In the genomic region with DNA sequence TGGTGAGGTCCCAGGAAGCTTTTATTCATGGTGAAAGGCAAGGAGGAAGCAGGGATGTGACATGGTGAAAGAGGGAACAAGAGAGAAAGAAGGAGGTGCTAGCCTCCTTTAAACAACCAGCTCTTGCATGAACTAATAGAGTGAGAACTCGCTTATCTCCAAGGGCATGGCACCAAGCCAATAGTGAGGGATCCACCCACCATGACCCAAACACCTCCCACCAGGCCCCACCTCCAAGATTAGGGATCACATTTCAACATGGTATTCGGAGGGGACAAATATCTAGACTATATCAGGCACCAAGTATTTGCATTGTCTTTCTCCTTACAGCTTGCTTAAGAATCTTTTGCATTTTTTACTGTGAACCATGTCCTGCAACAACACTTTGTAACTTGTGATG, we compare ENCODE assay signal across 1 cellular context.
A peak's percentile ranks its signal among the peaks of the same experiment; 100 is the strongest.
TF ChIP-seq lines count a peak whose summit lies in the region.

No MANE protein-coding gene starts in this region.

TF ChIP-seq in HEK293, 187 proteins besides CTCF, POLR2A, EP300 and RAD21 (continued from another document and continues in another):
- TF ChIP-seq, protein P1, sequence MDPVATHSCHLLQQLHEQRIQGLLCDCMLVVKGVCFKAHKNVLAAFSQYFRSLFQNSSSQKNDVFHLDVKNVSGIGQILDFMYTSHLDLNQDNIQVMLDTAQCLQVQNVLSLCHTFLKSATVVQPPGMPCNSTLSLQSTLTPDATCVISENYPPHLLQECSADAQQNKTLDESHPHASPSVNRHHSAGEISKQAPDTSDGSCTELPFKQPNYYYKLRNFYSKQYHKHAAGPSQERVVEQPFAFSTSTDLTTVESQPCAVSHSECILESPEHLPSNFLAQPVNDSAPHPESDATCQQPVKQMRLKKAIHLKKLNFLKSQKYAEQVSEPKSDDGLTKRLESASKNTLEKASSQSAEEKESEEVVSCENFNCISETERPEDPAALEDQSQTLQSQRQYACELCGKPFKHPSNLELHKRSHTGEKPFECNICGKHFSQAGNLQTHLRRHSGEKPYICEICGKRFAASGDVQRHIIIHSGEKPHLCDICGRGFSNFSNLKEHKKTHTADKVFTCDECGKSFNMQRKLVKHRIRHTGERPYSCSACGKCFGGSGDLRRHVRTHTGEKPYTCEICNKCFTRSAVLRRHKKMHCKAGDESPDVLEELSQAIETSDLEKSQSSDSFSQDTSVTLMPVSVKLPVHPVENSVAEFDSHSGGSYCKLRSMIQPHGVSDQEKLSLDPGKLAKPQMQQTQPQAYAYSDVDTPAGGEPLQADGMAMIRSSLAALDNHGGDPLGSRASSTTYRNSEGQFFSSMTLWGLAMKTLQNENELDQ (tag by site-specific recombination; IDR thresholded peaks at IDR 0.05; ENCODE audit: low read depth) = no peak
- no peak for TF ChIP-seq ZNF391 (tag by site-specific recombination; IDR thresholded peaks at IDR 0.05; ENCODE audit: borderline replicate concordance, low read depth)
- TF ChIP-seq, protein P2, sequence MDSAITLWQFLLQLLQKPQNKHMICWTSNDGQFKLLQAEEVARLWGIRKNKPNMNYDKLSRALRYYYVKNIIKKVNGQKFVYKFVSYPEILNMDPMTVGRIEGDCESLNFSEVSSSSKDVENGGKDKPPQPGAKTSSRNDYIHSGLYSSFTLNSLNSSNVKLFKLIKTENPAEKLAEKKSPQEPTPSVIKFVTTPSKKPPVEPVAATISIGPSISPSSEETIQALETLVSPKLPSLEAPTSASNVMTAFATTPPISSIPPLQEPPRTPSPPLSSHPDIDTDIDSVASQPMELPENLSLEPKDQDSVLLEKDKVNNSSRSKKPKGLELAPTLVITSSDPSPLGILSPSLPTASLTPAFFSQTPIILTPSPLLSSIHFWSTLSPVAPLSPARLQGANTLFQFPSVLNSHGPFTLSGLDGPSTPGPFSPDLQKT (IDR thresholded peaks at IDR 0.05; ENCODE audit: borderline replicate concordance, low read depth, low read length) = no peak
- TF ChIP-seq, protein P3, sequence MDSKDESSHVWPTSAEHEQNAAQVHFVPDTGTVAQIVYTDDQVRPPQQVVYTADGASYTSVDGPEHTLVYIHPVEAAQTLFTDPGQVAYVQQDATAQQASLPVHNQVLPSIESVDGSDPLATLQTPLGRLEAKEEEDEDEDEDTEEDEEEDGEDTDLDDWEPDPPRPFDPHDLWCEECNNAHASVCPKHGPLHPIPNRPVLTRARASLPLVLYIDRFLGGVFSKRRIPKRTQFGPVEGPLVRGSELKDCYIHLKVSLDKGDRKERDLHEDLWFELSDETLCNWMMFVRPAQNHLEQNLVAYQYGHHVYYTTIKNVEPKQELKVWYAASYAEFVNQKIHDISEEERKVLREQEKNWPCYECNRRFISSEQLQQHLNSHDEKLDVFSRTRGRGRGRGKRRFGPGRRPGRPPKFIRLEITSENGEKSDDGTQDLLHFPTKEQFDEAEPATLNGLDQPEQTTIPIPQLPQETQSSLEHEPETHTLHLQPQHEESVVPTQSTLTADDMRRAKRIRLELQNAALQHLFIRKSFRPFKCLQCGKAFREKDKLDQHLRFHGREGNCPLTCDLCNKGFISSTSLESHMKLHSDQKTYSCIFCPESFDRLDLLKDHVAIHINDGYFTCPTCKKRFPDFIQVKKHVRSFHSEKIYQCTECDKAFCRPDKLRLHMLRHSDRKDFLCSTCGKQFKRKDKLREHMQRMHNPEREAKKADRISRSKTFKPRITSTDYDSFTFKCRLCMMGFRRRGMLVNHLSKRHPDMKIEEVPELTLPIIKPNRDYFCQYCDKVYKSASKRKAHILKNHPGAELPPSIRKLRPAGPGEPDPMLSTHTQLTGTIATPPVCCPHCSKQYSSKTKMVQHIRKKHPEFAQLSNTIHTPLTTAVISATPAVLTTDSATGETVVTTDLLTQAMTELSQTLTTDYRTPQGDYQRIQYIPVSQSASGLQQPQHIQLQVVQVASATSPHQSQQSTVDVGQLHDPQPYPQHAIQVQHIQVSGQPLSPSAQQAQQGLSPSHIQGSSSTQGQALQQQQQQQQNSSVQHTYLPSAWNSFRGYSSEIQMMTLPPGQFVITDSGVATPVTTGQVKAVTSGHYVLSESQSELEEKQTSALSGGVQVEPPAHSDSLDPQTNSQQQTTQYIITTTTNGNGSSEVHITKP (tag by site-specific recombination; IDR thresholded peaks at IDR 0.05) = 0 out of 2 replicates have a peak, but pooled peaks have one; percentile 18
- no peak for TF ChIP-seq ZNF596 (tag by site-specific recombination; IDR thresholded peaks at IDR 0.05)
- TF ChIP-seq GLIS1 (tag by site-specific recombination; IDR thresholded peaks at IDR 0.05) = 0 out of 2 replicates have a peak, but pooled peaks have one; percentile 30
- TF ChIP-seq, protein P4, sequence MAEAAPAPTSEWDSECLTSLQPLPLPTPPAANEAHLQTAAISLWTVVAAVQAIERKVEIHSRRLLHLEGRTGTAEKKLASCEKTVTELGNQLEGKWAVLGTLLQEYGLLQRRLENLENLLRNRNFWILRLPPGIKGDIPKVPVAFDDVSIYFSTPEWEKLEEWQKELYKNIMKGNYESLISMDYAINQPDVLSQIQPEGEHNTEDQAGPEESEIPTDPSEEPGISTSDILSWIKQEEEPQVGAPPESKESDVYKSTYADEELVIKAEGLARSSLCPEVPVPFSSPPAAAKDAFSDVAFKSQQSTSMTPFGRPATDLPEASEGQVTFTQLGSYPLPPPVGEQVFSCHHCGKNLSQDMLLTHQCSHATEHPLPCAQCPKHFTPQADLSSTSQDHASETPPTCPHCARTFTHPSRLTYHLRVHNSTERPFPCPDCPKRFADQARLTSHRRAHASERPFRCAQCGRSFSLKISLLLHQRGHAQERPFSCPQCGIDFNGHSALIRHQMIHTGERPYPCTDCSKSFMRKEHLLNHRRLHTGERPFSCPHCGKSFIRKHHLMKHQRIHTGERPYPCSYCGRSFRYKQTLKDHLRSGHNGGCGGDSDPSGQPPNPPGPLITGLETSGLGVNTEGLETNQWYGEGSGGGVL (tag by site-specific recombination; IDR thresholded peaks at IDR 0.05) = no peak
- TF ChIP-seq ZNF426 (tag by site-specific recombination; IDR thresholded peaks at IDR 0.05) = no peak
- no peak for TF ChIP-seq TCF7L2 (IDR thresholded peaks at IDR 0.05; ENCODE audit: borderline replicate concordance, low read depth, low read length)
- no peak for TF ChIP-seq ZNF792 (tag by site-specific recombination; IDR thresholded peaks at IDR 0.05)
- TF ChIP-seq, protein P5, sequence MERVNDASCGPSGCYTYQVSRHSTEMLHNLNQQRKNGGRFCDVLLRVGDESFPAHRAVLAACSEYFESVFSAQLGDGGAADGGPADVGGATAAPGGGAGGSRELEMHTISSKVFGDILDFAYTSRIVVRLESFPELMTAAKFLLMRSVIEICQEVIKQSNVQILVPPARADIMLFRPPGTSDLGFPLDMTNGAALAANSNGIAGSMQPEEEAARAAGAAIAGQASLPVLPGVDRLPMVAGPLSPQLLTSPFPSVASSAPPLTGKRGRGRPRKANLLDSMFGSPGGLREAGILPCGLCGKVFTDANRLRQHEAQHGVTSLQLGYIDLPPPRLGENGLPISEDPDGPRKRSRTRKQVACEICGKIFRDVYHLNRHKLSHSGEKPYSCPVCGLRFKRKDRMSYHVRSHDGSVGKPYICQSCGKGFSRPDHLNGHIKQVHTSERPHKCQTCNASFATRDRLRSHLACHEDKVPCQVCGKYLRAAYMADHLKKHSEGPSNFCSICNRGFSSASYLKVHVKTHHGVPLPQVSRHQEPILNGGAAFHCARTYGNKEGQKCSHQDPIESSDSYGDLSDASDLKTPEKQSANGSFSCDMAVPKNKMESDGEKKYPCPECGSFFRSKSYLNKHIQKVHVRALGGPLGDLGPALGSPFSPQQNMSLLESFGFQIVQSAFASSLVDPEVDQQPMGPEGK (tag by site-specific recombination; IDR thresholded peaks at IDR 0.05) = peak; percentile 50; the same call in 1 of the 2 replicates
- TF ChIP-seq KLF1 (tag by site-specific recombination; IDR thresholded peaks at IDR 0.05) = peak; percentile 33; the same call in 1 of the 2 replicates
- no peak for TF ChIP-seq KLF10 (tag by site-specific recombination; IDR thresholded peaks at IDR 0.05)
- no peak for TF ChIP-seq ZNF19 (tag by site-specific recombination; IDR thresholded peaks at IDR 0.05; ENCODE audit: low read depth)
- no peak for TF ChIP-seq ZNF530 (tag by site-specific recombination; IDR thresholded peaks at IDR 0.05; ENCODE audit: low read depth)
- TF ChIP-seq, protein P6, sequence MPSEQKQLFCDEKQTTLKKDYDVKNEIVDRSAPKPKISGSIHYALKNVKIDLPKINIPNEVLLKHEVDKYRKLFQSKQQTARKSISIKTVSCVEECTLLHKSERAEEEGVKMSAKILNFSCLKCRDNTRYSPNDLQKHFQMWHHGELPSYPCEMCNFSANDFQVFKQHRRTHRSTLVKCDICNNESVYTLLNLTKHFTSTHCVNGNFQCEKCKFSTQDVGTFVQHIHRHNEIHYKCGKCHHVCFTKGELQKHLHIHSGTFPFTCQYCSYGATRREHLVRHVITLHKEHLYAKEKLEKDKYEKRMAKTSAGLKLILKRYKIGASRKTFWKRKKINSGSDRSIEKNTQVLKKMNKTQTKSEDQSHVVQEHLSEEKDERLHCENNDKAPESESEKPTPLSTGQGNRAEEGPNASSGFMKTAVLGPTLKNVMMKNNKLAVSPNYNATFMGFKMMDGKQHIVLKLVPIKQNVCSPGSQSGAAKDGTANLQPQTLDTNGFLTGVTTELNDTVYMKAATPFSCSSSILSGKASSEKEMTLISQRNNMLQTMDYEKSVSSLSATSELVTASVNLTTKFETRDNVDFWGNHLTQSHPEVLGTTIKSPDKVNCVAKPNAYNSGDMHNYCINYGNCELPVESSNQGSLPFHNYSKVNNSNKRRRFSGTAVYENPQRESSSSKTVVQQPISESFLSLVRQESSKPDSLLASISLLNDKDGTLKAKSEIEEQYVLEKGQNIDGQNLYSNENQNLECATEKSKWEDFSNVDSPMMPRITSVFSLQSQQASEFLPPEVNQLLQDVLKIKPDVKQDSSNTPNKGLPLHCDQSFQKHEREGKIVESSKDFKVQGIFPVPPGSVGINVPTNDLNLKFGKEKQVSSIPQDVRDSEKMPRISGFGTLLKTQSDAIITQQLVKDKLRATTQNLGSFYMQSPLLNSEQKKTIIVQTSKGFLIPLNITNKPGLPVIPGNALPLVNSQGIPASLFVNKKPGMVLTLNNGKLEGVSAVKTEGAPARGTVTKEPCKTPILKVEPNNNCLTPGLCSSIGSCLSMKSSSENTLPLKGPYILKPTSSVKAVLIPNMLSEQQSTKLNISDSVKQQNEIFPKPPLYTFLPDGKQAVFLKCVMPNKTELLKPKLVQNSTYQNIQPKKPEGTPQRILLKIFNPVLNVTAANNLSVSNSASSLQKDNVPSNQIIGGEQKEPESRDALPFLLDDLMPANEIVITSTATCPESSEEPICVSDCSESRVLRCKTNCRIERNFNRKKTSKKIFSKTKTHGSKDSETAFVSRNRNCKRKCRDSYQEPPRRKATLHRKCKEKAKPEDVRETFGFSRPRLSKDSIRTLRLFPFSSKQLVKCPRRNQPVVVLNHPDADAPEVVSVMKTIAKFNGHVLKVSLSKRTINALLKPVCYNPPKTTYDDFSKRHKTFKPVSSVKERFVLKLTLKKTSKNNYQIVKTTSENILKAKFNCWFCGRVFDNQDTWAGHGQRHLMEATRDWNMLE (tag by site-specific recombination; conservative IDR thresholded peaks at IDR 0.05; ENCODE audit: low read depth) = no peak
- TF ChIP-seq, protein P7, sequence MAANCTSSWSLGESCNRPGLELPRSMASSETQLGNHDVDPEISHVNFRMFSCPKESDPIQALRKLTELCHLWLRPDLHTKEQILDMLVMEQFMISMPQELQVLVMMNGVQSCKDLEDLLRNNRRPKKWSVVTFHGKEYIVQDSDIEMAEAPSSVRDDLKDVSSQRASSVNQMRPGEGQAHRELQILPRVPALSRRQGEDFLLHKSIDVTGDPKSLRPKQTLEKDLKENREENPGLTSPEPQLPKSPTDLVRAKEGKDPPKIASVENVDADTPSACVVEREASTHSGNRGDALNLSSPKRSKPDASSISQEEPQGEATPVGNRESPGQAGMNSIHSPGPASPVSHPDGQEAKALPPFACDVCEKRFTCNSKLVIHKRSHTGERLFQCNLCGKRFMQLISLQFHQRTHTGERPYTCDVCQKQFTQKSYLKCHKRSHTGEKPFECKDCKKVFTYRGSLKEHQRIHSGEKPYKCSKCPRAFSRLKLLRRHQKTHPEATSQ (tag by site-specific recombination; IDR thresholded peaks at IDR 0.05) = no peak
- TF ChIP-seq SCRT2 (tag by site-specific recombination; IDR thresholded peaks at IDR 0.05) = no peak
- TF ChIP-seq BCL11A (tag by site-specific recombination; IDR thresholded peaks at IDR 0.05; ENCODE audit: low read depth) = no peak
- no peak for TF ChIP-seq ZFP41 (tag by site-specific recombination; IDR thresholded peaks at IDR 0.05; ENCODE audit: borderline replicate concordance)
- TF ChIP-seq, protein P8, sequence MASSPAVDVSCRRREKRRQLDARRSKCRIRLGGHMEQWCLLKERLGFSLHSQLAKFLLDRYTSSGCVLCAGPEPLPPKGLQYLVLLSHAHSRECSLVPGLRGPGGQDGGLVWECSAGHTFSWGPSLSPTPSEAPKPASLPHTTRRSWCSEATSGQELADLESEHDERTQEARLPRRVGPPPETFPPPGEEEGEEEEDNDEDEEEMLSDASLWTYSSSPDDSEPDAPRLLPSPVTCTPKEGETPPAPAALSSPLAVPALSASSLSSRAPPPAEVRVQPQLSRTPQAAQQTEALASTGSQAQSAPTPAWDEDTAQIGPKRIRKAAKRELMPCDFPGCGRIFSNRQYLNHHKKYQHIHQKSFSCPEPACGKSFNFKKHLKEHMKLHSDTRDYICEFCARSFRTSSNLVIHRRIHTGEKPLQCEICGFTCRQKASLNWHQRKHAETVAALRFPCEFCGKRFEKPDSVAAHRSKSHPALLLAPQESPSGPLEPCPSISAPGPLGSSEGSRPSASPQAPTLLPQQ (tag by site-specific recombination; IDR thresholded peaks at IDR 0.05) = peak; percentile 74
- TF ChIP-seq, protein P9, sequence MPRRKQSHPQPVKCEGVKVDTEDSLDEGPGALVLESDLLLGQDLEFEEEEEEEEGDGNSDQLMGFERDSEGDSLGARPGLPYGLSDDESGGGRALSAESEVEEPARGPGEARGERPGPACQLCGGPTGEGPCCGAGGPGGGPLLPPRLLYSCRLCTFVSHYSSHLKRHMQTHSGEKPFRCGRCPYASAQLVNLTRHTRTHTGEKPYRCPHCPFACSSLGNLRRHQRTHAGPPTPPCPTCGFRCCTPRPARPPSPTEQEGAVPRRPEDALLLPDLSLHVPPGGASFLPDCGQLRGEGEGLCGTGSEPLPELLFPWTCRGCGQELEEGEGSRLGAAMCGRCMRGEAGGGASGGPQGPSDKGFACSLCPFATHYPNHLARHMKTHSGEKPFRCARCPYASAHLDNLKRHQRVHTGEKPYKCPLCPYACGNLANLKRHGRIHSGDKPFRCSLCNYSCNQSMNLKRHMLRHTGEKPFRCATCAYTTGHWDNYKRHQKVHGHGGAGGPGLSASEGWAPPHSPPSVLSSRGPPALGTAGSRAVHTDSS (tag by site-specific recombination; IDR thresholded peaks at IDR 0.05) = no peak
- TF ChIP-seq KLF16 (tag by site-specific recombination; IDR thresholded peaks at IDR 0.05) = no peak
- TF ChIP-seq, protein P10, sequence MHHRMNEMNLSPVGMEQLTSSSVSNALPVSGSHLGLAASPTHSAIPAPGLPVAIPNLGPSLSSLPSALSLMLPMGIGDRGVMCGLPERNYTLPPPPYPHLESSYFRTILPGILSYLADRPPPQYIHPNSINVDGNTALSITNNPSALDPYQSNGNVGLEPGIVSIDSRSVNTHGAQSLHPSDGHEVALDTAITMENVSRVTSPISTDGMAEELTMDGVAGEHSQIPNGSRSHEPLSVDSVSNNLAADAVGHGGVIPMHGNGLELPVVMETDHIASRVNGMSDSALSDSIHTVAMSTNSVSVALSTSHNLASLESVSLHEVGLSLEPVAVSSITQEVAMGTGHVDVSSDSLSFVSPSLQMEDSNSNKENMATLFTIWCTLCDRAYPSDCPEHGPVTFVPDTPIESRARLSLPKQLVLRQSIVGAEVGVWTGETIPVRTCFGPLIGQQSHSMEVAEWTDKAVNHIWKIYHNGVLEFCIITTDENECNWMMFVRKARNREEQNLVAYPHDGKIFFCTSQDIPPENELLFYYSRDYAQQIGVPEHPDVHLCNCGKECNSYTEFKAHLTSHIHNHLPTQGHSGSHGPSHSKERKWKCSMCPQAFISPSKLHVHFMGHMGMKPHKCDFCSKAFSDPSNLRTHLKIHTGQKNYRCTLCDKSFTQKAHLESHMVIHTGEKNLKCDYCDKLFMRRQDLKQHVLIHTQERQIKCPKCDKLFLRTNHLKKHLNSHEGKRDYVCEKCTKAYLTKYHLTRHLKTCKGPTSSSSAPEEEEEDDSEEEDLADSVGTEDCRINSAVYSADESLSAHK (tag by site-specific recombination; IDR thresholded peaks at IDR 0.05) = no peak
